In the genomic region with DNA sequence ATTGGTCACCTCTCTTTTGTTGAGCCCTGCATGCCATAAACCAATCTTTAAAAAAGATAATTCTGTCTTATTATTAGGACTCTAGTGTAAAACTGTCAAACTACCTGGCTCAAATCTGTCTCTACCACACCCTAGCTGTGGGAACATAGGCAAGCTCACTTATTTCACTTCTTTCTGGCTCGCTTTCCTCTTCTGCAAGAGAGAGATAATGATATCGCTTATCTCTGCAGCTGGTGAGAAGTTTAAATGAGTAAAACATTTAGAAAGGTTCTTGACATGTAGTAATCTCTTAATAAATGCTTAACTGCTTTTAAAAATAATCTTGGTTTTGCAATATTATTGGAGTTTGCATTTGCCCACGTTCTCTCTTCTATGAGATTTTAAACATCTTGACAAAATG, we compare ENCODE assay signal across 37 cellular contexts.
"Had no signal": no experiment of that assay in that cellular context is flagged by ENCODE, and none has a peak within 500 bp of the region (broad histone marks: within the 10 kb centered on the region; RNA-seq: fewer than 3 reads in every experiment).

No MANE protein-coding gene starts in this region.

- H3K27ac ChIP-seq: adrenal gland, ascending aorta, body of pancreas, brain microvascular endothelial cell, breast epithelium, cardiac muscle cell had no signal

- H3K9me3 Mint-ChIP-seq: activated naive CD4-positive, alpha-beta T cell treated with anti-CD3 and anti-CD28 coated beads, Interleukin-2, amount 50 U/mL, for 24 hours had no signal

- H3K36me3 Mint-ChIP-seq: activated naive CD4-positive, alpha-beta T cell treated with anti-CD3 and anti-CD28 coated beads, Interleukin-2, amount 10 ng/mL, durations not matched to agents 7 days and 5 days; activated naive CD4-positive, alpha-beta T cell treated with anti-CD3 and anti-CD28 coated beads, Interleukin-2, amount 50 U/mL, for 24 hours; activated naive CD4-positive, alpha-beta T cell treated with anti-CD3 and anti-CD28 coated beads, Interleukin-2, amount 50 U/mL, for 72 hours; activated naive CD8-positive, alpha-beta T cell; activated naive CD8-positive, alpha-beta T cell treated with anti-CD3 and anti-CD28 coated beads for 36 hours; activated naive CD8-positive, alpha-beta T cell treated with anti-CD3 and anti-CD28 coated beads, Interleukin-2, amount 10 ng/mL, durations not matched to agents 7 days and 5 days; brain had no signal

- H3K4me3 ChIP-seq: adrenal gland, ascending aorta, body of pancreas, breast epithelium, cardiac muscle cell had no signal

- DNase-seq: activated effector memory CD4-positive, alpha-beta T cell treated with anti-CD3 and anti-CD28 coated beads, Interleukin-2, amount 50 U/mL, for 16 hours; activated effector memory CD4-positive, alpha-beta T cell treated with Interleukin-2 at 50 U/mL for 16 hours; activated gamma-delta T cell; activated gamma-delta T cell treated with Interleukin-2 at 50 U/mL for 16 hours; activated naive CD4-positive, alpha-beta T cell; activated naive CD4-positive, alpha-beta T cell treated with anti-CD3 and anti-CD28 coated beads for 36 hours; activated naive CD4-positive, alpha-beta T cell treated with anti-CD3 and anti-CD28 coated beads, Interleukin-2, amount 10 ng/mL, durations not matched to agents 7 days and 5 days; activated naive CD4-positive, alpha-beta T cell treated with anti-CD3 and anti-CD28 coated beads, Interleukin-2, amount 50 U/mL, for 16 hours; activated naive CD4-positive, alpha-beta T cell treated with Interleukin-2 at 50 U/mL for 16 hours; activated naive CD8-positive, alpha-beta T cell treated with anti-CD3 and anti-CD28 coated beads for 36 hours; activated naive CD8-positive, alpha-beta T cell treated with anti-CD3 and anti-CD28 coated beads, Interleukin-2, amount 10 ng/mL, durations not matched to agents 7 days and 5 days; activated naive CD8-positive, alpha-beta T cell treated with anti-CD3 and anti-CD28 coated beads, Interleukin-2, amount 50 U/mL, for 24 hours; activated T-cell treated with anti-CD3 and anti-CD28 coated beads, Interleukin-2, amount 50 U/mL, for 1 hour; activated T-cell treated with anti-CD3 and anti-CD28 coated beads, Interleukin-2, amount 50 U/mL, for 24 hours; activated T-cell treated with anti-CD3 and anti-CD28 coated beads, Interleukin-2, amount 50 U/mL, for 4 hours; activated T-cell treated with anti-CD3 and anti-CD28 coated beads, Interleukin-2, amount 50 U/mL, for 48 hours; activated T-cell treated with anti-CD3 and anti-CD28 coated beads, Interleukin-2, amount 50 U/mL, for 72 hours; adrenal gland; amniotic stem cell; amygdala; anterior cingulate cortex; aorta; body of pancreas; brain microvascular endothelial cell; caudate nucleus; central memory CD4-positive, alpha-beta T cell; cerebellar nuclear complex had no signal

- H3K4me3 Mint-ChIP-seq: activated naive CD4-positive, alpha-beta T cell treated with anti-CD3 and anti-CD28 coated beads for 36 hours; activated naive CD4-positive, alpha-beta T cell treated with anti-CD3 and anti-CD28 coated beads, Interleukin-2, amount 10 ng/mL, durations not matched to agents 7 days and 5 days; activated naive CD4-positive, alpha-beta T cell treated with anti-CD3 and anti-CD28 coated beads, Interleukin-2, amount 50 U/mL, for 24 hours; activated naive CD8-positive, alpha-beta T cell; activated naive CD8-positive, alpha-beta T cell treated with anti-CD3 and anti-CD28 coated beads for 36 hours; activated naive CD8-positive, alpha-beta T cell treated with anti-CD3 and anti-CD28 coated beads, Interleukin-2, amount 10 ng/mL, durations not matched to agents 7 days and 5 days; activated naive CD8-positive, alpha-beta T cell treated with anti-CD3 and anti-CD28 coated beads, Interleukin-2, amount 50 U/mL, for 24 hours; activated T-cell treated with anti-CD3 and anti-CD28 coated beads, Interleukin-2, amount 50 U/mL, for 24 hours; activated T-cell treated with anti-CD3 and anti-CD28 coated beads, Interleukin-2, amount 50 U/mL, for 4 hours; activated T-cell treated with anti-CD3 and anti-CD28 coated beads, Interleukin-2, amount 50 U/mL, for 72 hours; activated T-helper 1 cell treated with anti-CD3 and anti-CD28 coated beads, Interleukin-12 subunit alpha, Interleukin-12 subunit beta, Interleukin-2, Interleukin-4 antibody, amounts not matched to agents 30 ng/mL and 10 ng/mL and 1 ng/mL, durations not matched to agents 14 hours and 24 hours and 36 hours; activated T-helper 17 cell treated with anti-CD3 and anti-CD28 coated beads, Interleukin-2, amount 50 U/mL, for 72 hours; brain; central memory CD8-positive, alpha-beta T cell had no signal

- H3K27ac Mint-ChIP-seq: activated naive CD4-positive, alpha-beta T cell treated with anti-CD3 and anti-CD28 coated beads for 36 hours; activated naive CD4-positive, alpha-beta T cell treated with anti-CD3 and anti-CD28 coated beads, Interleukin-2, amount 10 ng/mL, durations not matched to agents 7 days and 5 days; activated naive CD4-positive, alpha-beta T cell treated with anti-CD3 and anti-CD28 coated beads, Interleukin-2, amount 50 U/mL, for 24 hours; activated naive CD4-positive, alpha-beta T cell treated with anti-CD3 and anti-CD28 coated beads, Interleukin-2, amount 50 U/mL, for 72 hours; activated naive CD8-positive, alpha-beta T cell; activated naive CD8-positive, alpha-beta T cell treated with anti-CD3 and anti-CD28 coated beads for 36 hours; activated naive CD8-positive, alpha-beta T cell treated with anti-CD3 and anti-CD28 coated beads, Interleukin-2, amount 10 ng/mL, durations not matched to agents 7 days and 5 days; activated naive CD8-positive, alpha-beta T cell treated with anti-CD3 and anti-CD28 coated beads, Interleukin-2, amount 50 U/mL, for 24 hours; activated T-cell treated with anti-CD3 and anti-CD28 coated beads, Interleukin-2, amount 50 U/mL, for 24 hours; activated T-cell treated with anti-CD3 and anti-CD28 coated beads, Interleukin-2, amount 50 U/mL, for 72 hours; activated T-helper 1 cell treated with anti-CD3 and anti-CD28 coated beads, Interleukin-12 subunit alpha, Interleukin-12 subunit beta, Interleukin-2, Interleukin-4 antibody, amounts not matched to agents 30 ng/mL and 10 ng/mL and 1 ng/mL, durations not matched to agents 14 hours and 24 hours and 36 hours; activated T-helper 17 cell treated with anti-CD3 and anti-CD28 coated beads, Interleukin-2, amount 50 U/mL, for 72 hours; brain had no signal

- H3K4me1 ChIP-seq: adrenal gland, ascending aorta, breast epithelium had no signal

- H3K36me3 ChIP-seq: adrenal gland, ascending aorta, brain microvascular endothelial cell, breast epithelium, cardiac muscle cell had no signal

- H3K9me3 ChIP-seq: adrenal gland, ascending aorta, body of pancreas had no signal

- H3K27me3 ChIP-seq: adrenal gland, ascending aorta, body of pancreas, brain microvascular endothelial cell, breast epithelium, cardiac muscle cell had no signal

- H3K27me3 Mint-ChIP-seq: activated naive CD4-positive, alpha-beta T cell treated with anti-CD3 and anti-CD28 coated beads, Interleukin-2, amount 10 ng/mL, durations not matched to agents 7 days and 5 days; activated naive CD4-positive, alpha-beta T cell treated with anti-CD3 and anti-CD28 coated beads, Interleukin-2, amount 50 U/mL, for 24 hours; activated naive CD8-positive, alpha-beta T cell; activated naive CD8-positive, alpha-beta T cell treated with anti-CD3 and anti-CD28 coated beads for 36 hours; activated naive CD8-positive, alpha-beta T cell treated with anti-CD3 and anti-CD28 coated beads, Interleukin-2, amount 10 ng/mL, durations not matched to agents 7 days and 5 days; activated naive CD8-positive, alpha-beta T cell treated with anti-CD3 and anti-CD28 coated beads, Interleukin-2, amount 50 U/mL, for 24 hours; activated T-cell treated with anti-CD3 and anti-CD28 coated beads, Interleukin-2, amount 50 U/mL, for 24 hours; activated T-helper 17 cell treated with anti-CD3 and anti-CD28 coated beads, Interleukin-2, amount 50 U/mL, for 72 hours; central memory CD8-positive, alpha-beta T cell had no signal

- ATAC-seq: activated naive CD4-positive, alpha-beta T cell treated with anti-CD3 and anti-CD28 coated beads, Interleukin-2, amount 50 U/mL, for 72 hours; activated naive CD8-positive, alpha-beta T cell treated with anti-CD3 and anti-CD28 coated beads, Interleukin-2, amount 50 U/mL, for 24 hours; activated T-cell treated with anti-CD3 and anti-CD28 coated beads, Interleukin-2, amount 50 U/mL, for 4 hours; activated T-cell treated with anti-CD3 and anti-CD28 coated beads, Interleukin-2, amount 50 U/mL, for 72 hours; activated T-helper 17 cell treated with anti-CD3 and anti-CD28 coated beads, Interleukin-2, amount 50 U/mL, for 72 hours; body of pancreas had no signal

- H3K4me1 Mint-ChIP-seq: activated naive CD4-positive, alpha-beta T cell treated with anti-CD3 and anti-CD28 coated beads, Interleukin-2, amount 10 ng/mL, durations not matched to agents 7 days and 5 days; activated naive CD4-positive, alpha-beta T cell treated with anti-CD3 and anti-CD28 coated beads, Interleukin-2, amount 50 U/mL, for 24 hours; activated naive CD8-positive, alpha-beta T cell treated with anti-CD3 and anti-CD28 coated beads for 36 hours; activated naive CD8-positive, alpha-beta T cell treated with anti-CD3 and anti-CD28 coated beads, Interleukin-2, amount 10 ng/mL, durations not matched to agents 7 days and 5 days; activated naive CD8-positive, alpha-beta T cell treated with anti-CD3 and anti-CD28 coated beads, Interleukin-2, amount 50 U/mL, for 24 hours; activated T-helper 17 cell treated with anti-CD3 and anti-CD28 coated beads, Interleukin-2, amount 50 U/mL, for 72 hours; brain; central memory CD8-positive, alpha-beta T cell had no signal
